Comparison of ENCODE assay signal across 12 cellular contexts in the genomic region with DNA sequence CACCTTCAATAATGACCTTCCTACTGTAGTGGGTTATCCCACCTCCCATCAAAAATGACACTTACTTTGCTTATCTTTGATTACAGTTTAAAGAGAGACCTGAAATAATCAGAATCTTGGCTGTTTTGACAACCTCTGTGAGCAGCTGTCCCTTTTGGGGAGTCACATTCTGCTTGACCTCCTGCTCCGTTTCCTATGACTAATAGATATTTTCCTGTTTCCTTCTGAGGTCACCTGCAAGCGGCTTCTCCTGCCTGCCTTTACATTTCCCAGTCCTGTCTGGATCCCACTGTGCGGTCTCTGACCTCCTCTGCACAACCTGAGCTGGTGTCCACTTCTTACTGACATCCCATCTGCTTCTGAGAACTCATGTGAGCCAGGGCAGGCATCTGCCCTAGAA. TPM values are rescaled to one million over a fixed set of nuclear protein-coding genes. Genes with fewer than 3 reads are reported as not detected.
DNase-seq lines count a peak whose midpoint lies in the region; ATAC-seq and TF ChIP-seq lines count a peak whose summit lies in the region.
"Had no signal": no experiment of that assay in that cellular context is flagged by ENCODE, and none has a peak within 500 bp of the region (broad histone marks: within the 10 kb centered on the region; RNA-seq: fewer than 3 reads in every experiment).

No MANE protein-coding gene starts in this region.

- peaks cover 43% of the 10 kb centered on the region for H3K4me1 Mint-ChIP-seq in nephron

- TF ChIP-seq CTCF in fibroblast of lung (conservative IDR thresholded peaks at IDR 0.05 in 1 of 2, IDR thresholded peaks at IDR 0.05 in 1 of 2; ENCODE audit: low read depth in 1 of 2, low read length in 2 of 2) (no peak), nephron (IDR thresholded peaks at IDR 0.05; ENCODE audit: unreplicated experiment in 3 of 3) (no peak), lower leg skin (IDR thresholded peaks at IDR 0.05) (no peak)

- H3K36me3 Mint-ChIP-seq in nephron (ENCODE audit: low read depth) = peaks cover 22% of the 10 kb centered on the region

- H3K27ac ChIP-seq in fibroblast of lung (ENCODE audit: insufficient read depth, low read length) = peak overlapping the region; percentile 68
- H3K27ac ChIP-seq: SJCRH30 had no signal

- 72 to 73% methylated on average over 3 of the region's 3 CpGs for WGBS in lower leg skin, 2 donors

- H3K36me3 ChIP-seq in fibroblast of lung (ENCODE audit: control insufficient read depth, insufficient read depth, low read length) = peaks cover 7% of the 10 kb centered on the region
- H3K36me3 ChIP-seq: SJCRH30 had no signal

- H3K79me2 ChIP-seq in fibroblast of lung (ENCODE audit: control insufficient read depth, insufficient read depth, low read length) = peaks cover 80% of the 10 kb centered on the region

- no peak overlapping the region for H3K4me2 ChIP-seq in fibroblast of lung (ENCODE audit: extremely low read depth, insufficient read depth, low read length)

- H3K9me3 Mint-ChIP-seq in nephron = no peaks in the 10 kb centered on the region
- H3K9me3 Mint-ChIP-seq: activated CD4-positive, alpha-beta T cell treated with anti-CD3 and anti-CD28 coated beads, Interleukin-2, amount 10 ng/mL, durations not matched to agents 7 days and 5 days had no signal

- ATAC-seq in Right ventricle myocardium inferior = peak; percentile 14
- no peak for ATAC-seq in GM21825 (IDR thresholded peaks at IDR 0.05; ENCODE audit: unreplicated experiment)

- TF ChIP-seq POLR2A in lower leg skin (IDR thresholded peaks at IDR 0.05) = no peak

- peaks cover 3% of the 10 kb centered on the region for H3K27me3 Mint-ChIP-seq in nephron (ENCODE audit: low read depth)
- H3K27me3 Mint-ChIP-seq: activated CD4-positive, alpha-beta T cell treated with anti-CD3 and anti-CD28 coated beads, Interleukin-2, amount 10 ng/mL, durations not matched to agents 7 days and 5 days had no signal

- H3K4me3 ChIP-seq in fibroblast of lung (replicated peaks in 1 of 4; ENCODE audit: control extremely low read depth in 1 of 4, insufficient read depth in 1 of 4, low read depth in 3 of 4, low read length in 4 of 4) (no peak overlapping the region), lower leg skin (ENCODE audit: low read depth, poor library complexity, severe bottlenecking) (no peak overlapping the region)
- H3K4me3 ChIP-seq: SJCRH30, testis had no signal

- H3K4me1 ChIP-seq in fibroblast of lung (ENCODE audit: control insufficient read depth, extremely low read depth, insufficient read depth, low read length) = peaks cover 48% of the 10 kb centered on the region

- H3K27me3 ChIP-seq in fibroblast of lung (ENCODE audit: control insufficient read depth, insufficient read depth, low read length) = no peaks in the 10 kb centered on the region
- H3K27me3 ChIP-seq: SJCRH30, testis had no signal

- no peak overlapping the region for H2AFZ ChIP-seq in fibroblast of lung (ENCODE audit: low read length)

- DNase-seq in Right ventricle myocardium inferior (ENCODE audit: missing footprints) = no peak
- no peak for DNase-seq in cardiac septum (ENCODE audit: low spot score)
- peak; percentile 62 to 64 for DNase-seq in fibroblast of lung (ENCODE audit: low read depth in 2 of 2)
- DNase-seq in lower leg skin (ENCODE audit: low spot score in 2 of 2) = no peak
- DNase-seq in DMS114 treated with DMSO at 0.1 percent for 48 hours (lab: John Stamatoyannopoulos, UW; ENCODE audit: unreplicated experiment) = no peak
- no peak for DNase-seq in activated CD8-positive, alpha-beta memory T cell treated with anti-CD3 and anti-CD28 coated beads, Interleukin-2, amount 50 U/mL, for 48 hours
- DNase-seq: activated CD4-positive, alpha-beta T cell treated with anti-CD3 and anti-CD28 coated beads, Interleukin-2, amount 10 ng/mL, durations not matched to agents 7 days and 5 days; SJCRH30; stimulated activated CD4-positive, alpha-beta T cell treated with anti-CD3 and anti-CD28 coated beads, Interleukin-4, amount 100 ng/mL, for 24 hours; testis had no signal

- H3K9ac ChIP-seq in fibroblast of lung (ENCODE audit: insufficient read depth, low read length) = no peak overlapping the region

- H4K20me1 ChIP-seq in fibroblast of lung (ENCODE audit: control insufficient read depth, extremely low read depth, insufficient read depth, low read length) = no peaks in the 10 kb centered on the region

- no peak overlapping the region for H3K4me3 Mint-ChIP-seq in nephron
- H3K4me3 Mint-ChIP-seq: activated CD4-positive, alpha-beta T cell treated with anti-CD3 and anti-CD28 coated beads, Interleukin-2, amount 10 ng/mL, durations not matched to agents 7 days and 5 days had no signal

- no peaks in the 10 kb centered on the region for H3K9me3 ChIP-seq in fibroblast of lung (ENCODE audit: control insufficient read depth, insufficient read depth, low read depth, low read length)
- H3K9me3 ChIP-seq: SJCRH30, testis had no signal

- intact Hi-C loops in Right ventricle myocardium inferior (cut with DNase I) = no loop called here
- intact Hi-C loops in cardiac septum (cut with DNase I) = loop anchor here (5.0 kb wide), 1 partner anchor 140 kb away; no protein-coding TSS in a partner anchor
- intact Hi-C loops in lower leg skin (cut with DNase I; ENCODE audit: low total_unique reads) = no loop called here

- peak overlapping the region in 2 of 3 experiments; percentile 60 to 70 for H3K27ac Mint-ChIP-seq in nephron
- H3K27ac Mint-ChIP-seq: activated CD4-positive, alpha-beta T cell treated with anti-CD3 and anti-CD28 coated beads, Interleukin-2, amount 10 ng/mL, durations not matched to agents 7 days and 5 days had no signal

RNA-seq across cellular contexts. Expression of gene TRAM2, which starts 54.2 kb away (rescaled TPM):
- total RNA-seq in Right ventricle myocardium inferior = 12.6 TPM
- 10.3 TPM for total RNA-seq in cardiac septum
- 69.6 and 131 TPM in 2 replicates for total RNA-seq in fibroblast of lung
- 155 and 252 TPM in 2 replicates for polyA plus RNA-seq in fibroblast of lung
- polyA plus RNA-seq in fibroblast of lung (2012) = 107 and 217 TPM in 2 replicates
- 254 and 398 TPM in 2 replicates for polyA minus RNA-seq in fibroblast of lung (ENCODE audit: low replicate concordance)
- 10 to 100 TPM in 1 of 4 donors, 1 to 10 TPM in 3; 3.7 to 11.5 (median 7.0) TPM for total RNA-seq in lower leg skin

Comparison
In these comparisons a context has a peak if more than half of its experiments do, and no peak if none do; other contexts are left out.
1. DNase-seq: peak in fibroblast of lung (2 of 2); none in Right ventricle myocardium inferior (single experiment), cardiac septum (single experiment), lower leg skin (0 of 2), DMS114 treated with DMSO at 0.1 percent for 48 hours (single experiment) and activated CD8-positive, alpha-beta memory T cell treated with anti-CD3 and anti-CD28 coated beads, Interleukin-2, amount 50 U/mL, for 48 hours (single experiment).